In genomic region chr10:115851689-115852088, GRCh38 we compare ENCODE assay signal across 5 cellular contexts.
"Had no signal": no experiment of that assay in that cellular context is flagged by ENCODE, and none has a peak within 500 bp of the region (broad histone marks: within the 10 kb centered on the region; RNA-seq: fewer than 3 reads in every experiment).

No MANE protein-coding gene starts in this region.

- H3K27ac Mint-ChIP-seq: GM23338, H9, IgD-negative memory B cell had no signal

- H3K4me1 Mint-ChIP-seq: IgD-negative memory B cell had no signal

- H3K4me2 ChIP-seq: GM23338 had no signal

- DNase-seq: H9, HCEC 1CT had no signal

- H2AFZ ChIP-seq: GM23338 had no signal

- H3K4me3 Mint-ChIP-seq: GM23338, H9, IgD-negative memory B cell had no signal

- H3K4me3 ChIP-seq: GM23338 had no signal

- H3K9me3 Mint-ChIP-seq: GM23338, H9, IgD-negative memory B cell had no signal

- H3K36me3 Mint-ChIP-seq: IgD-negative memory B cell had no signal

- H3K27me3 Mint-ChIP-seq: IgD-negative memory B cell had no signal

- H3K27ac ChIP-seq: HL-60 had no signal
